7 cellular contexts compared by ENCODE assay signal in the genomic region with DNA sequence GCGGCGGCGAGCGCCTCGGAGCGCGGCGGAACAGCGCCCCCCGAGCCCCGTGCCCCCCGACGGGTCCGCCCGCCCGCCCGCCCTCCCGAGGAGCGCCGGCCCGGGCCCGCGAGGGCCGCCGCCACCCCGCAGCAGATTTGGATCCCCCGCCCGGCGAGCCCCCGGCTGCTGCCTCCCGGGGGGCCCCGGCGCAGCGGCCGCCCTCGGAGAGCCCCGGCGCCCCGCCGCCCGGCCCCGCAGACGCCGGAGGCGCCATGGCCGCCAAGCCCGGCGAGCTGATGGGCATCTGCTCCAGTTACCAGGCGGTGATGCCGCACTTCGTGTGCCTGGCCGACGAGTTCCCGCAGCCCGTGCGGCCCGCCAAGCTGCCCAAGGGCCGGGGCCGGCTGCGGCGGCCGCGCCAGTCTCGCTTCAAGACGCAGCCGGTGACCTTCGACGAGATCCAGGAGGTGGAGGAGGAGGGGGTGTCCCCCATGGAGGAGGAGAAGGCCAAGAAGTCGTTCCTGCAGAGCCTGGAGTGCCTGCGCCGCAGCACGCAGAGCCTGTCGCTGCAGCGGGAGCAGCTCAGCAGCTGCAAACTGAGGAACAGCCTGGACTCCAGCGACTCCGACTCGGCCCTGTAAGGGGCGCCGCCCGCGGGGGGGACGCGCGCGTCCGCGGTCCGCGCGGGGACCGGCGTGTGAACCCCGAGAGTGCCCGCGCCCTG. TPM values are rescaled to one million over a fixed set of nuclear protein-coding genes. Genes with fewer than 3 reads are reported as not detected.
A peak's percentile ranks its signal among the peaks of the same experiment; 100 is the strongest.
DNase-seq lines count a peak whose midpoint lies in the region; ATAC-seq and TF ChIP-seq lines count a peak whose summit lies in the region.

No MANE protein-coding gene starts in this region.

- no peak for ATAC-seq in GM21723 (IDR thresholded peaks at IDR 0.05; ENCODE audit: unreplicated experiment)

- H3K4me2 ChIP-seq in KMS-11 = peak overlapping the region; percentile 44; the same call in 1 of the 2 replicates
- peak overlapping the region; percentile 97 for H3K4me2 ChIP-seq in hepatocyte

- no peaks in the 10 kb centered on the region for H3K79me2 ChIP-seq in KMS-11 (ENCODE audit: insufficient read depth, low read depth)
- no peaks in the 10 kb centered on the region for H3K79me2 ChIP-seq in hepatocyte

- peaks cover 20% of the 10 kb centered on the region for H3K4me1 ChIP-seq in KMS-11 (ENCODE audit: low read depth, poor library complexity, severe bottlenecking)
- H3K4me1 ChIP-seq in hepatocyte (ENCODE audit: insufficient read depth) = no peaks in the 10 kb centered on the region
- peaks cover 16 to 35% (median 23%) of the 10 kb centered on the region in 3 donors for H3K4me1 ChIP-seq in skeletal muscle tissue (ENCODE audit: control insufficient read depth in 3 of 3, insufficient read depth in 3 of 3, low read length in 3 of 3)

- H3K9me3 ChIP-seq in hepatocyte (ENCODE audit: low read depth) = no peaks in the 10 kb centered on the region
- no peaks in the 10 kb centered on the region for H3K9me3 ChIP-seq in skeletal muscle tissue (ENCODE audit: control insufficient read depth in 3 of 3, low read length in 3 of 3)

- H4K20me1 ChIP-seq in KMS-11 (ENCODE audit: insufficient read depth) = no peaks in the 10 kb centered on the region
- H4K20me1 ChIP-seq in hepatocyte (ENCODE audit: insufficient read depth, poor library complexity, severe bottlenecking) = no peaks in the 10 kb centered on the region

- H3K36me3 ChIP-seq in KMS-11 (ENCODE audit: insufficient read depth) (no peaks in the 10 kb centered on the region), hepatocyte (replicated peaks; ENCODE audit: insufficient read depth, low read depth) (no peaks in the 10 kb centered on the region), skeletal muscle tissue (ENCODE audit: control insufficient read depth in 3 of 3, insufficient read depth in 3 of 3, low read length in 3 of 3) (no peaks in the 10 kb centered on the region)

- 1% methylated on average over 38 of the region's 95 CpGs for WGBS in hepatocyte (ENCODE audit: low lambda C conversion rate, missing lambda C conversion rate)

- peak; percentile 55 for DNase-seq in GM10266 (ENCODE audit: extremely low spot score)
- DNase-seq in hepatocyte (ENCODE audit: low spot score) = peak; percentile 33
- no peak for DNase-seq in T-helper 9 cell

- H3K9ac ChIP-seq in KMS-11 (no peak overlapping the region), skeletal muscle tissue (ENCODE audit: low read depth in 1 of 3, low read length in 3 of 3) (peak overlapping the region; percentile 73 to 83 (median 82))

- no peaks in the 10 kb centered on the region for H3K9me2 ChIP-seq in hepatocyte (replicated peaks; ENCODE audit: insufficient read depth)

- H3K27me3 ChIP-seq in KMS-11 (ENCODE audit: insufficient read depth, low read depth) (peaks cover 11% of the 10 kb centered on the region; the same call in 1 of the 2 replicates), hepatocyte (peaks cover 62% of the 10 kb centered on the region), skeletal muscle tissue (ENCODE audit: control insufficient read depth in 3 of 3, insufficient read depth in 3 of 3, low read length in 3 of 3) (peaks cover 3 to 36% (median 34%) of the 10 kb centered on the region in 3 donors)

- H2AFZ ChIP-seq in KMS-11 (ENCODE audit: low read depth) (peak overlapping the region; percentile 54), hepatocyte (peak overlapping the region; percentile 81)

- H3K4me3 ChIP-seq in KMS-11 (IDR thresholded peaks at IDR 0.05; ENCODE audit: insufficient read depth, low read depth, low read length) = no peak overlapping the region
- H3K4me3 ChIP-seq in hepatocyte = peak overlapping the region; percentile 77
- peak overlapping the region; percentile 74 to 84 (median 78) for H3K4me3 ChIP-seq in skeletal muscle tissue (ENCODE audit: low read length in 3 of 3)

- TF ChIP-seq CTCF in GM10266 (IDR thresholded peaks at IDR 0.05; ENCODE audit: control insufficient read depth, insufficient read depth, low read depth, missing control alignments) (no peak), KMS-11 (conservative IDR thresholded peaks at IDR 0.05; ENCODE audit: low read depth, low read length) (no peak), hepatocyte (IDR thresholded peaks at IDR 0.05; ENCODE audit: poor library complexity) (no peak)

- H3K27ac ChIP-seq in KMS-11 (no peak overlapping the region), angular gyrus (ENCODE audit: low read depth, low read length) (peak overlapping the region; percentile 42), hepatocyte (peak overlapping the region; percentile 37), skeletal muscle tissue (ENCODE audit: low read depth, low read length) (peak overlapping the region; percentile 76)

RNA-seq across cellular contexts. Expression of a gene that starts 0.4 kb away (rescaled TPM):
- total RNA-seq in hepatocyte = 23.2 and 30.7 TPM in 2 replicates
- polyA plus RNA-seq in hepatocyte = 9.3 and 13.3 TPM in 2 replicates
- 17.2 TPM for total RNA-seq in skeletal muscle tissue
